Comparison of ENCODE assay signal across 16 cellular contexts in the genomic region with DNA sequence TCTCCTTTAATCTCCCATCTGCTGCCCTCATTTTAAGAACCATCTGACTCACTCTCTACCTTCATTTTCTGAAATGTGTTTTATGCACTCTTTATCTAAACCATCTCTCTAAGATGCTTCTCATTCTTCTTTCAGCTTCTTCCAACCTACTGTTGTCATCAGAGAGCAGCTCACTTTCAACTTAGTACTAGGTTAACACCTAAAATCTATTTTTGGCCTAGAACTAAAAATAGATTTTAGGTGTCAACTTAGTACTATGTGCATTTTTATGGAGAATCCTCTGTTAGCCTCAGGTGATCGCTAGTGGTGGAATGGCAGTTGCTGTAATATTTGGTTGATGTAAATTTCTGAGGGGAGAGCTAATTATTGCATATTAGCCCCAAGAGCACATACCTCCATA.
DNase-seq lines count a peak whose midpoint lies in the region; ATAC-seq, FAIRE-seq and TF ChIP-seq lines count a peak whose summit lies in the region.
"Had no signal": no experiment of that assay in that cellular context is flagged by ENCODE, and none has a peak within 500 bp of the region (broad histone marks: within the 10 kb centered on the region; RNA-seq: fewer than 3 reads in every experiment).

No MANE protein-coding gene starts in this region.

- H3K4me2 ChIP-seq in A549 (no peak overlapping the region), GM12878 (ENCODE audit: control insufficient read depth, insufficient read depth) (no peak overlapping the region), OCI-LY7 (ENCODE audit: low read length) (no peak overlapping the region)
- H3K4me2 ChIP-seq: GM23338 had no signal

- no TSS peak for BruUV-seq in GM12878 (replicated peaks; lab: Mats Ljungman, UMichigan)
- no TSS peak for BruUV-seq in OCI-LY7 (replicated peaks; lab: Mats Ljungman, UMichigan)

- in situ Hi-C loops in GM12878 (cut with MboI): no loop called here

- WGBS in A549 (ENCODE audit: missing lambda C conversion rate): 26% methylated on average over 1 of the region's 1 CpG
- 0% methylated on average over 1 of the region's 1 CpG for WGBS in GM12878 (ENCODE audit: insufficient coverage, insufficient replicate concordance, low lambda C conversion rate, missing lambda C conversion rate)
- WGBS in lower leg skin, 2 donors: 83 to 89% methylated on average over 1 of the region's 1 CpG

- TF ChIP-seq EP300 in A549 (IDR thresholded peaks at IDR 0.05) (no peak), GM12878 (IDR thresholded peaks at IDR 0.05; ENCODE audit: borderline replicate concordance in 1 of 2, control insufficient read depth in 1 of 2, low read depth in 2 of 2, low read length in 2 of 2) (no peak)

- no peaks in the 10 kb centered on the region for H3K27me3 ChIP-seq in GM12878 (replicated peaks in 1 of 2; ENCODE audit: control insufficient read depth in 2 of 2, insufficient read depth in 2 of 2, low read length in 1 of 2)

- H3K4me1 ChIP-seq in A549 (no peaks in the 10 kb centered on the region), GM12878 (ENCODE audit: control insufficient read depth, insufficient read depth, low read length) (no peaks in the 10 kb centered on the region), OCI-LY7 (ENCODE audit: insufficient read depth, low read length, poor library complexity, severe bottlenecking) (no peaks in the 10 kb centered on the region)

- TF ChIP-seq RAD21 in A549 (conservative IDR thresholded peaks at IDR 0.05 in 1 of 2, IDR thresholded peaks at IDR 0.05 in 1 of 2): no peak
- no peak for TF ChIP-seq RAD21 in GM12878 (IDR thresholded peaks at IDR 0.05; ENCODE audit: insufficient read depth, low read depth, low read length)

- H4K20me1 ChIP-seq in GM12878 (ENCODE audit: control insufficient read depth, insufficient read depth) (no peaks in the 10 kb centered on the region), OCI-LY7 (ENCODE audit: insufficient read depth, low read length) (no peaks in the 10 kb centered on the region)

- intact Hi-C loops in GM12878 (cut with micrococcal nuclease; ENCODE audit: unreplicated experiment) (no loop called here), OCI-LY7 (cut with micrococcal nuclease; ENCODE audit: unreplicated experiment) (no loop called here), lower leg skin (cut with DNase I; ENCODE audit: low total_unique reads) (no loop called here)

- no peak for TF ChIP-seq POLR2A in A549 (IDR thresholded peaks at IDR 0.05; ENCODE audit: low read length)
- no peak for TF ChIP-seq POLR2A in GM12878 (IDR thresholded peaks at IDR 0.05; ENCODE audit: low read depth, low read length)
- TF ChIP-seq POLR2A in lower leg skin (IDR thresholded peaks at IDR 0.05): no peak

- FAIRE-seq in A549 (lab: Jason Lieb, UNC): peak; percentile 63
- FAIRE-seq in D721Med (lab: Jason Lieb, UNC): peak; percentile 25
- no peak for FAIRE-seq in GM12878 (lab: Jason Lieb, UNC)
- FAIRE-seq: A204.1, G401.6, H54 had no signal

- H3K79me2 ChIP-seq in GM12878 (ENCODE audit: control insufficient read depth, insufficient read depth, low read length) (no peaks in the 10 kb centered on the region), OCI-LY7 (ENCODE audit: insufficient read depth, low read depth, low read length) (no peaks in the 10 kb centered on the region)

- H3K4me3 ChIP-seq in A549: no peak overlapping the region
- H3K4me3 ChIP-seq in GM12878: no peak overlapping the region
- no peak overlapping the region for H3K4me3 ChIP-seq in OCI-LY7 (ENCODE audit: low read depth, low read length, poor library complexity, severe bottlenecking)
- no peak overlapping the region for H3K4me3 ChIP-seq in lower leg skin (ENCODE audit: low read depth, poor library complexity, severe bottlenecking)
- H3K4me3 ChIP-seq: GM23338 had no signal

- ATAC-seq in A549 (no peak), GM12878 (no peak)
- ATAC-seq: GM23338 had no signal

- H3K27ac ChIP-seq in A549 (no peak overlapping the region), GM12878 (ENCODE audit: control insufficient read depth, insufficient read depth) (no peak overlapping the region), OCI-LY7 (ENCODE audit: low read depth, low read length, poor library complexity, severe bottlenecking) (no peak overlapping the region)
- H3K27ac ChIP-seq: C4-2B had no signal

- DNase-seq in A549 (ENCODE audit: low read depth in 1 of 2, low spot score in 1 of 2) (no peak), D721Med (ENCODE audit: insufficient read length, low spot score) (no peak), NCI-H524 treated with DMSO at 0.1 percent for 48 hours (lab: John Stamatoyannopoulos, UW) (peak; percentile 81), GM12878 (ENCODE audit: low read depth, low spot score) (no peak), OCI-LY7 (ENCODE audit: low spot score) (no peak), lower leg skin (ENCODE audit: low spot score in 2 of 2) (no peak)
- DNase-seq in activated CD4-positive, alpha-beta T cell treated with anti-CD3 and anti-CD28 coated beads for 1 hour: no peak
- DNase-seq: AML-193; CD4-positive, alpha-beta T cell; HCEC 1CT; KG1 had no signal

- CTCF ChIA-PET in A549 (lab: Yijun Ruan, JAX): no interaction called here
- CTCF ChIA-PET in GM12878 (lab: Yijun Ruan, JAX): interaction anchor here (1.2 to 1.3 kb wide), 2 partner anchors 41 to 105 kb away, joined by 3 read pairs; no protein-coding TSS in a partner anchor
- CTCF ChIA-PET in OCI-LY7 (lab: Charles Lee; ENCODE audit: unreplicated experiment): no interaction called here

- RAD21 ChIA-PET in GM12878 (lab: Charles Lee; ENCODE audit: unreplicated experiment): interaction anchor here (0.6 to 1.3 kb wide), 2 partner anchors 69 to 106 kb away, joined by 4 read pairs; no protein-coding TSS in a partner anchor

- H3K9ac ChIP-seq in GM12878 (ENCODE audit: control insufficient read depth, insufficient read depth, low read length): no peak overlapping the region

- TF ChIP-seq CTCF in A549 (IDR thresholded peaks at IDR 0.05) (no peak), D721Med (IDR thresholded peaks at IDR 0.05; ENCODE audit: insufficient read depth, missing control alignments) (no peak), GM12878 (IDR thresholded peaks at IDR 0.05 in 2 of 3, conservative IDR thresholded peaks at IDR 0.05 in 1 of 3; ENCODE audit: control insufficient read depth in 2 of 3, extremely low read depth in 1 of 3, insufficient read depth in 1 of 3, low read depth in 3 of 3, low read length in 3 of 3) (no peak), OCI-LY7 (conservative IDR thresholded peaks at IDR 0.05; ENCODE audit: low read length) (no peak), lower leg skin (IDR thresholded peaks at IDR 0.05) (no peak)

- POLR2A ChIA-PET in A549 (lab: Yijun Ruan, JAX) (no interaction called here), GM12878 (lab: Charles Lee) (interaction anchor here (0.9 kb wide), 1 partner anchor 80 kb away, joined by 3 read pairs; no protein-coding TSS in a partner anchor), OCI-LY7 (lab: Charles Lee) (no interaction called here)

- H3K9me3 ChIP-seq in A549: no peaks in the 10 kb centered on the region
- H3K9me3 ChIP-seq in GM12878 (replicated peaks; ENCODE audit: control insufficient read depth, insufficient read depth, low read length): no peaks in the 10 kb centered on the region
- no peaks in the 10 kb centered on the region for H3K9me3 ChIP-seq in OCI-LY7 (ENCODE audit: low read length)

- H3K9me2 ChIP-seq in OCI-LY7 (ENCODE audit: insufficient read depth, low read length): no peaks in the 10 kb centered on the region

- SMC1A ChIA-PET in GM12878 (lab: Charles Lee; ENCODE audit: uncharacterized antibody, unreplicated experiment): interaction anchor here (0.6 to 1.3 kb wide), 8 partner anchors 9 to 213 kb away, joined by 3 read pairs; no protein-coding TSS in a partner anchor

- H3K36me3 ChIP-seq in GM12878 (ENCODE audit: control insufficient read depth in 2 of 2, insufficient read depth in 2 of 2, low read length in 1 of 2) (no peaks in the 10 kb centered on the region), OCI-LY7 (ENCODE audit: insufficient read depth, low read length) (no peaks in the 10 kb centered on the region)

- H2AFZ ChIP-seq in GM12878 (ENCODE audit: control insufficient read depth, low read depth, low read length): no peak overlapping the region
- no peak overlapping the region for H2AFZ ChIP-seq in OCI-LY7 (ENCODE audit: low read length)
- H2AFZ ChIP-seq: GM23338 had no signal

TF ChIP-seq in A549, 52 proteins besides CTCF, POLR2A, EP300 and RAD21 (continues in another document):
- TF ChIP-seq TP53 (CRISPR knock-in tag; IDR thresholded peaks at IDR 0.05): no peak

TF ChIP-seq in GM12878, 131 proteins besides CTCF, POLR2A, EP300 and RAD21:
- TF ChIP-seq MEF2B (IDR thresholded peaks at IDR 0.05; ENCODE audit: partially characterized antibody, poor library complexity, severe bottlenecking): peak; percentile 12
- TF ChIP-seq, protein P1, sequence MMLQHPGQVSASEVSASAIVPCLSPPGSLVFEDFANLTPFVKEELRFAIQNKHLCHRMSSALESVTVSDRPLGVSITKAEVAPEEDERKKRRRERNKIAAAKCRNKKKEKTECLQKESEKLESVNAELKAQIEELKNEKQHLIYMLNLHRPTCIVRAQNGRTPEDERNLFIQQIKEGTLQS (IDR thresholded peaks at IDR 0.05; ENCODE audit: borderline replicate concordance, extremely low read depth, low read depth, low read length): no peak
